1 cellular context compared by ENCODE assay signal in the genomic region with DNA sequence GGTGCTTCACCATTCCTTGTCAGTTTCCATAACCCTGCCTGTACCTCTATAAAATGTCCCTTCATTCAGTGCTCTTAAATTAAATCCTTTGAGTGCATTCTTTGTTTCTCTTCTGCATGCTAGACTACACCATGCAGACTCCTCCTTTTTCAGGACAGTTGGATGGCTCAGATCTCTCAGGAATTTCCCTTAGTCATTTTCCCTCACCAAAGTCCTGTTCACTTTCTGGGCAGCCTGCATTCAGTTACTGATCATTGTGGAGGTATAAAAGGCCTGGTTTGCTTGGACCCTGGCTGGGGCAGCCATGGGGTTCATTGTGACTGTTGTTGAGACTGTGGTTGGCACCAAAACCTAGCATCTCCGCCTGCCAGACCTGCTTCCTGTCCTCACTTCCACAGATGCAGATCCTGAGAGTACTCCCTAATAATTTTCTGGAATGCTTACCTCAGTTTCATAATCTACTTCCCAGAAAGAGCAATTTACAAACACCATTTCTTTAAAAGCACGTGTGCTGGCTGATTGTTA.
TF ChIP-seq lines count a peak whose summit lies in the region.

No MANE protein-coding gene starts in this region.

TF ChIP-seq in IMR-90, 13 proteins besides CTCF, POLR2A, EP300 and RAD21:
- peak; percentile 59; the same call in 1 of the 2 replicates for TF ChIP-seq NFE2L2 (IDR thresholded peaks at IDR 0.05; ENCODE audit: low read depth, low read length)
- no peak for TF ChIP-seq MAFK (IDR thresholded peaks at IDR 0.05; ENCODE audit: low read depth, low read length)
- no peak for TF ChIP-seq MAZ (IDR thresholded peaks at IDR 0.05; ENCODE audit: borderline replicate concordance, low read depth, low read length)
